Comparison of ENCODE assay signal across 9 cellular contexts in the genomic region with DNA sequence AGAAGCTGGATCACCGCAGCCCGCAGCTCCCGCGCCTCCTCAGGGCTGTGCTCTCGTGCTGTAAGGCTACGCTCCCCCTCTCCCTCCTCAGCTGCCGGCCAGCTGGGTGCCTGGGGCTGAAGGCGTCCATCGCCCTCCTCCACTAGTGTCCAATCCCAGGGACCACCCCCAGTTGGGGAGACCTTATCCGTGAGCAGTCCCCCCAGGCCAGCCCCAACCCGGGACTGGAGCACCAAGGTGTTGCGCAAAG. TPM values are rescaled to one million over a fixed set of nuclear protein-coding genes. Genes with fewer than 3 reads are reported as not detected.
DNase-seq lines count a peak whose midpoint lies in the region; ATAC-seq, FAIRE-seq and TF ChIP-seq lines count a peak whose summit lies in the region.
"Had no signal": no experiment of that assay in that cellular context is flagged by ENCODE, and none has a peak within 500 bp of the region (broad histone marks: within the 10 kb centered on the region; RNA-seq: fewer than 3 reads in every experiment).

No MANE protein-coding gene starts in this region.

- H4K20me1 ChIP-seq in astrocyte (ENCODE audit: insufficient read depth, low read length) = peaks cover 40% of the 10 kb centered on the region

- H3K4me2 ChIP-seq in astrocyte (ENCODE audit: low read length) = peak overlapping the region; percentile 86

- peaks cover 6% of the 10 kb centered on the region for H3K4me1 ChIP-seq in astrocyte (ENCODE audit: insufficient read depth, low read length)
- peaks cover 0 to 24% (median 6%) of the 10 kb centered on the region in 4 donors for H3K4me1 ChIP-seq in right lobe of liver
- H3K4me1 ChIP-seq in tibial nerve = peaks cover 0 to 33% (median 12%) of the 10 kb centered on the region in 4 donors

- H3K27me3 ChIP-seq in astrocyte (ENCODE audit: insufficient read depth, low read length) (peaks cover 4% of the 10 kb centered on the region), right lobe of liver (no peaks in the 10 kb centered on the region), tibial nerve (peaks cover 0 to under 1% of the 10 kb centered on the region in 2 donors)

- WGBS in right lobe of liver (ENCODE audit: insufficient coverage, low coverage, low lambda C conversion rate, missing lambda C conversion rate) = no CpG with 5 or more reads among the region's 12 CpGs
- WGBS in tibial nerve, 2 donors = 70 to 77% methylated on average over 6 to 12 of the region's 12 CpGs

- H3K4me3 ChIP-seq in astrocyte (ENCODE audit: insufficient read depth, low read depth, low read length) (peak overlapping the region; percentile 73), right lobe of liver (peak overlapping the region; percentile 78 to 93 (median 83)), tibial nerve (peak overlapping the region; percentile 91 to 95 (median 92))

- H3K79me2 ChIP-seq in astrocyte (ENCODE audit: insufficient read depth, low read length) = peaks cover 18% of the 10 kb centered on the region

- TF ChIP-seq CTCF in astrocyte (IDR thresholded peaks at IDR 0.05; ENCODE audit: insufficient read depth, low read depth, low read length) (no peak), right lobe of liver (IDR thresholded peaks at IDR 0.05) (no peak), tibial nerve (IDR thresholded peaks at IDR 0.05) (no peak), nephron progenitor cell (IDR thresholded peaks at IDR 0.05) (no peak)

- TF ChIP-seq EP300 in tibial nerve (IDR thresholded peaks at IDR 0.05) = no peak

- intact Hi-C loops in right lobe of liver (cut with DNase I) = no loop called here

- H3K27ac Mint-ChIP-seq in activated CD8-positive, alpha-beta memory T cell treated with anti-CD3 and anti-CD28 coated beads, Interleukin-2, amount 10 ng/mL, durations not matched to agents 7 days and 5 days = no peak overlapping the region
- H3K27ac Mint-ChIP-seq in astrocyte (ENCODE audit: unreplicated experiment) = no peak overlapping the region
- H3K27ac Mint-ChIP-seq in nephron progenitor cell = no peak overlapping the region

- H3K27ac ChIP-seq in astrocyte (ENCODE audit: low read depth, low read length) = no peak overlapping the region
- peak overlapping the region; percentile 48 to 83 (median 77) for H3K27ac ChIP-seq in right lobe of liver
- peak overlapping the region in 1 of 4 donors; percentile 77 for H3K27ac ChIP-seq in tibial nerve

- H3K27me3 Mint-ChIP-seq in activated CD8-positive, alpha-beta memory T cell treated with anti-CD3 and anti-CD28 coated beads, Interleukin-2, amount 10 ng/mL, durations not matched to agents 7 days and 5 days = peaks cover 13% of the 10 kb centered on the region
- H3K27me3 Mint-ChIP-seq in astrocyte (ENCODE audit: low read depth, unreplicated experiment) (peaks cover 18% of the 10 kb centered on the region), nephron progenitor cell (ENCODE audit: low read depth, poor library complexity) (peaks cover 35% of the 10 kb centered on the region)

- H3K4me3 Mint-ChIP-seq in activated CD8-positive, alpha-beta memory T cell treated with anti-CD3 and anti-CD28 coated beads, Interleukin-2, amount 10 ng/mL, durations not matched to agents 7 days and 5 days = peak overlapping the region; percentile 87
- peak overlapping the region; percentile 75 for H3K4me3 Mint-ChIP-seq in astrocyte (ENCODE audit: unreplicated experiment)
- no peak overlapping the region for H3K4me3 Mint-ChIP-seq in nephron progenitor cell

- no peak for DNase-seq in activated CD8-positive, alpha-beta memory T cell treated with anti-CD3 and anti-CD28 coated beads, Interleukin-2, amount 10 ng/mL, durations not matched to agents 7 days and 5 days
- DNase-seq in activated CD8-positive, alpha-beta memory T cell treated with anti-CD3 and anti-CD28 coated beads for 24 hours = no peak
- DNase-seq in astrocyte (ENCODE audit: low read depth) (no peak), right lobe of liver (no peak), tibial nerve (ENCODE audit: low spot score in 2 of 2) (no peak), GM12892 (ENCODE audit: insufficient read length) (no peak), nephron progenitor cell (no peak), SKM-1 treated with dmso at 0.1 percent for 144 hours (lab: John Stamatoyannopoulos, UW; ENCODE audit: unreplicated experiment) (no peak)

- peaks cover 16% of the 10 kb centered on the region for H3K4me1 Mint-ChIP-seq in activated CD8-positive, alpha-beta memory T cell treated with anti-CD3 and anti-CD28 coated beads, Interleukin-2, amount 10 ng/mL, durations not matched to agents 7 days and 5 days
- H3K4me1 Mint-ChIP-seq in astrocyte (ENCODE audit: low read depth, unreplicated experiment) (peaks cover 7% of the 10 kb centered on the region), nephron progenitor cell (peaks cover 11% of the 10 kb centered on the region)

- ATAC-seq in activated CD8-positive, alpha-beta memory T cell treated with anti-CD3 and anti-CD28 coated beads, Interleukin-2, amount 10 ng/mL, durations not matched to agents 7 days and 5 days = no peak
- ATAC-seq in right lobe of liver = no peak

- no peak overlapping the region for H2AFZ ChIP-seq in astrocyte (ENCODE audit: low read depth, low read length)

- TF ChIP-seq POLR2A in right lobe of liver (IDR thresholded peaks at IDR 0.05) (no peak), tibial nerve (IDR thresholded peaks at IDR 0.05) (no peak), GM12892 (IDR thresholded peaks at IDR 0.05; ENCODE audit: low read depth, low read length) (no peak)

- FAIRE-seq in astrocyte (lab: Jason Lieb, UNC) (no peak), GM12892 (lab: Jason Lieb, UNC) (no peak)

- no peaks in the 10 kb centered on the region for H3K36me3 ChIP-seq in astrocyte (ENCODE audit: insufficient read depth, low read length)
- peaks cover 0 to 13% (median 7%) of the 10 kb centered on the region in 4 donors for H3K36me3 ChIP-seq in right lobe of liver
- H3K36me3 ChIP-seq in tibial nerve = peaks cover 0 to 30% (median 0%) of the 10 kb centered on the region in 3 donors

- H3K36me3 Mint-ChIP-seq in activated CD8-positive, alpha-beta memory T cell treated with anti-CD3 and anti-CD28 coated beads, Interleukin-2, amount 10 ng/mL, durations not matched to agents 7 days and 5 days = peaks cover 9% of the 10 kb centered on the region
- H3K36me3 Mint-ChIP-seq in astrocyte (ENCODE audit: low read depth, unreplicated experiment) (peaks cover 14% of the 10 kb centered on the region), nephron progenitor cell (ENCODE audit: low read depth) (peaks cover 15% of the 10 kb centered on the region)

- H3K9me3 Mint-ChIP-seq in activated CD8-positive, alpha-beta memory T cell treated with anti-CD3 and anti-CD28 coated beads, Interleukin-2, amount 10 ng/mL, durations not matched to agents 7 days and 5 days (ENCODE audit: low read depth) = no peaks in the 10 kb centered on the region
- H3K9me3 Mint-ChIP-seq in astrocyte (ENCODE audit: unreplicated experiment) (no peaks in the 10 kb centered on the region), nephron progenitor cell (no peaks in the 10 kb centered on the region)

- H3K9me3 ChIP-seq in astrocyte (ENCODE audit: insufficient read depth, low read depth, low read length) = no peaks in the 10 kb centered on the region
- no peaks in the 10 kb centered on the region for H3K9me3 ChIP-seq in right lobe of liver
- no peaks in the 10 kb centered on the region for H3K9me3 ChIP-seq in tibial nerve

- CTCF ChIA-PET in activated CD8-positive, alpha-beta memory T cell treated with anti-CD3 and anti-CD28 coated beads, Interleukin-2, amount 10 ng/mL, durations not matched to agents 7 days and 5 days (lab: Charles Lee) = interaction anchor here (0.6 to 8.0 kb wide), 65 partner anchors 9 to 1698 kb away, joined by 3 to 128 read pairs (median 5); partner anchors contain the start of genes CCDC85B, CFL1, CST6 and FIBP

- H3K9ac ChIP-seq in astrocyte (ENCODE audit: low read length) = peak overlapping the region; percentile 83

RNA-seq across cellular contexts. Expression of gene AP5B1, which starts 1.2 kb away (rescaled TPM):
- total RNA-seq in activated CD8-positive, alpha-beta memory T cell treated with anti-CD3 and anti-CD28 coated beads, Interleukin-2, amount 10 ng/mL, durations not matched to agents 7 days and 5 days = 10 to 100 TPM; 25.0 to 25.8 TPM
- total RNA-seq in astrocyte (10.4 and 10.9 TPM in 2 replicates), right lobe of liver (10 to 100 TPM in 3 of 6 experiments, 1 to 10 TPM in 3; 5.0 to 13.5 (median 9.7) TPM), tibial nerve (10 to 100 TPM; 12.7 to 27.5 (median 18.8) TPM)
- 3.5 TPM for polyA plus RNA-seq in GM12892 (2012; ENCODE audit: missing spikeins)

RNA-seq across cellular contexts. Expression of gene OVOL1, which starts 7.3 kb away (rescaled TPM):
- total RNA-seq in activated CD8-positive, alpha-beta memory T cell treated with anti-CD3 and anti-CD28 coated beads, Interleukin-2, amount 10 ng/mL, durations not matched to agents 7 days and 5 days = not detected
- total RNA-seq in astrocyte (0.22 and 1.0 TPM in 2 replicates), right lobe of liver (not detected), tibial nerve (not detected)
- polyA plus RNA-seq in GM12892 (2012; ENCODE audit: missing spikeins) = 0.53 TPM
- total RNA-seq: myocyte had no signal

RNA-seq across cellular contexts. Expression of gene SNX32, which starts 54.2 kb away (rescaled TPM):
- total RNA-seq in activated CD8-positive, alpha-beta memory T cell treated with anti-CD3 and anti-CD28 coated beads, Interleukin-2, amount 10 ng/mL, durations not matched to agents 7 days and 5 days = 1 to 10 TPM; 1.7 to 2.4 TPM
- 1.2 and 1.5 TPM in 2 replicates for total RNA-seq in astrocyte
- total RNA-seq in right lobe of liver = under 1 TPM in 3 of 6 experiments, not detected in 3; 0.16 to 0.37 (median 0.31) TPM
- total RNA-seq in tibial nerve = 1 to 10 TPM in 2 of 4 donors, under 1 TPM in 1, not detected in 1; 0.78 to 2.5 (median 1.5) TPM
- polyA plus RNA-seq in GM12892 (2012; ENCODE audit: missing spikeins) = 1.7 TPM

RNA-seq across cellular contexts. Expression of gene RNASEH2C, which starts 59.0 kb away (rescaled TPM):
- 100 to 1,000 TPM in 1 of 2 experiments, 10 to 100 TPM in 1; 90.5 to 109 TPM for total RNA-seq in activated CD8-positive, alpha-beta memory T cell treated with anti-CD3 and anti-CD28 coated beads, Interleukin-2, amount 10 ng/mL, durations not matched to agents 7 days and 5 days
- 24.7 and 25.0 TPM in 2 replicates for total RNA-seq in astrocyte
- 10 to 100 TPM; 16.8 to 39.1 (median 26.1) TPM for total RNA-seq in right lobe of liver
- 100 to 1,000 TPM; 142 to 197 (median 152) TPM for total RNA-seq in tibial nerve
- polyA plus RNA-seq in GM12892 (2012; ENCODE audit: missing spikeins) = 49.7 TPM
